8 cellular contexts compared by ENCODE assay signal in genomic region chr2:86441392-86441788, GRCh38. TPM values are rescaled to one million over a fixed set of nuclear protein-coding genes. Genes with fewer than 3 reads are reported as not detected.
DNase-seq lines count a peak whose midpoint lies in the region; ATAC-seq and TF ChIP-seq lines count a peak whose summit lies in the region.

No MANE protein-coding gene starts in this region.

- peaks cover 12% of the 10 kb centered on the region for H3F3A ChIP-seq in SK-N-SH (replicated peaks; ENCODE audit: insufficient read depth)

- H3K9ac ChIP-seq in SK-N-SH, result peak overlapping the region; percentile 84
- H3K9ac ChIP-seq in neuronal stem cell (ENCODE audit: low read depth, low read length, poor library complexity), result no peak overlapping the region

- H2AK5ac ChIP-seq in neuronal stem cell (ENCODE audit: low read depth, low read length), result no peak overlapping the region

- H4K8ac ChIP-seq in neuronal stem cell (ENCODE audit: low read depth, low read length), result no peak overlapping the region

- no peaks in the 10 kb centered on the region for H3K79me1 ChIP-seq in neuronal stem cell (ENCODE audit: low read depth, low read length)

- POLR2A ChIA-PET in SK-N-SH (lab: Yijun Ruan, JAX), result interaction anchor here (0.6 to 2.3 kb wide), 7 partner anchors 12 to 246 kb away, joined by 3 to 8 read pairs (median 3); partner anchors contain the start of gene IMMT

- H3K4me2 ChIP-seq in SK-N-SH (no peak overlapping the region), neuronal stem cell (ENCODE audit: insufficient read depth, low read length, poor library complexity, severe bottlenecking) (peak overlapping the region; percentile 69)

- CTCF ChIA-PET in SK-N-SH (lab: Yijun Ruan, JAX), result interaction anchor here (0.6 to 1.1 kb wide), 2 partner anchors 13 to 191 kb away, joined by 3 read pairs; no protein-coding TSS in a partner anchor

- DNase-seq in SK-N-SH (no peak), dorsolateral prefrontal cortex (peak in 1 of 10 donors; percentile 31), neuronal stem cell (ENCODE audit: low spot score) (no peak), 8988T (no peak), kidney tubule cell (ENCODE audit: low spot score) (no peak)
- no peak for DNase-seq in Jurkat, Clone E6-1 (ENCODE audit: low read depth, low spot score)

- H2BK5ac ChIP-seq in neuronal stem cell (ENCODE audit: low read length), result no peak overlapping the region

- H3K4ac ChIP-seq in neuronal stem cell (ENCODE audit: low read length), result no peak overlapping the region

- H2BK15ac ChIP-seq in neuronal stem cell (ENCODE audit: low read length), result no peak overlapping the region

- H3K23ac ChIP-seq in neuronal stem cell (ENCODE audit: low read depth, low read length, poor library complexity), result peak overlapping the region; percentile 67

- ATAC-seq in SK-N-SH treated with all-trans-retinoic acid at 6 μM for 48 hours (no peak), GM18868 (IDR thresholded peaks at IDR 0.05; ENCODE audit: unreplicated experiment) (no peak)

- no peaks in the 10 kb centered on the region for H3K9me2 ChIP-seq in SK-N-SH

- H3K4me3 ChIP-seq in SK-N-SH (ENCODE audit: low read depth in 2 of 2, low read length in 1 of 2), result peak overlapping the region; percentile 80 to 87
- peak overlapping the region; percentile 81 for H3K4me3 ChIP-seq in Jurkat, Clone E6-1 (ENCODE audit: low read length)
- H3K4me3 ChIP-seq in dorsolateral prefrontal cortex, result peak overlapping the region; percentile 52 to 90 (median 75)
- peak overlapping the region; percentile 77 to 81 for H3K4me3 ChIP-seq in neuronal stem cell (ENCODE audit: low read length in 2 of 2)

- H3K4me1 ChIP-seq in SK-N-SH (ENCODE audit: control insufficient read depth in 1 of 2, insufficient read depth in 2 of 2, low read depth in 1 of 2, low read length in 1 of 2) (peaks cover 13 to 25% of the 10 kb centered on the region in 2 experiments; a peak in 3 of 4 replicates), neuronal stem cell (ENCODE audit: control insufficient read depth in 2 of 2, insufficient read depth in 1 of 2, low read depth in 1 of 2, low read length in 2 of 2) (peaks cover 3 to 8% of the 10 kb centered on the region in 2 donors)

- no peak overlapping the region for H2BK120ac ChIP-seq in neuronal stem cell (ENCODE audit: low read depth, low read length)

- H3K79me2 ChIP-seq in SK-N-SH (ENCODE audit: insufficient read depth), result peaks cover 46% of the 10 kb centered on the region

- TF ChIP-seq CTCF in SK-N-SH (IDR thresholded peaks at IDR 0.05) (no peak), dorsolateral prefrontal cortex (IDR thresholded peaks at IDR 0.05 in 54 of 56, conservative IDR thresholded peaks at IDR 0.05 in 2 of 56; ENCODE audit: low read depth in 1 of 56, partially characterized antibody in 56 of 56) (peak in 2 of 56 donors; percentile 2 to 7)

- peak overlapping the region; percentile 89 for H3K18ac ChIP-seq in neuronal stem cell (ENCODE audit: low read length)

- H3K27me3 ChIP-seq in SK-N-SH (ENCODE audit: insufficient read depth) (no peaks in the 10 kb centered on the region), dorsolateral prefrontal cortex (no peaks in the 10 kb centered on the region), neuronal stem cell (ENCODE audit: control insufficient read depth in 3 of 3, insufficient read depth in 3 of 3, low read depth in 1 of 3, low read length in 3 of 3) (no peaks in the 10 kb centered on the region)

- WGBS in SK-N-SH (ENCODE audit: low lambda C conversion rate), result 0% methylated on average over 6 of the region's 49 CpGs
- WGBS in neuronal stem cell (ENCODE audit: extremely low coverage in 2 of 2, insufficient read length in 2 of 2, insufficient replicate concordance in 1 of 2), 2 donors, result no CpG with 5 or more reads among the region's 49 CpGs

- no peak overlapping the region for H2BK12ac ChIP-seq in neuronal stem cell (ENCODE audit: low read length)

- no peak for TF ChIP-seq RAD21 in SK-N-SH (IDR thresholded peaks at IDR 0.05; ENCODE audit: low read length)

- H2AFZ ChIP-seq in SK-N-SH (ENCODE audit: low read depth) (no peak overlapping the region), neuronal stem cell (ENCODE audit: low read length) (peak overlapping the region; percentile 68)

- H3K27ac ChIP-seq in SK-N-SH (ENCODE audit: low read depth in 2 of 2, low read length in 1 of 2), result peak overlapping the region; percentile 91 to 100
- H3K27ac ChIP-seq in dorsolateral prefrontal cortex, result peak overlapping the region in 58 of 59 donors; percentile 66 to 99 (median 95)
- peak overlapping the region; percentile 74 for H3K27ac ChIP-seq in neuronal stem cell (replicated peaks; ENCODE audit: low read length)

- H3K14ac ChIP-seq in neuronal stem cell (ENCODE audit: low read length), result no peak overlapping the region

- no peak for TF ChIP-seq EP300 in SK-N-SH (IDR thresholded peaks at IDR 0.05; ENCODE audit: borderline replicate concordance in 1 of 2, low read depth in 1 of 2, low read length in 1 of 2)

- H3K9me3 ChIP-seq in SK-N-SH (peaks cover 17% of the 10 kb centered on the region; the same call in 1 of the 2 replicates), neuronal stem cell (replicated peaks in 1 of 2; ENCODE audit: control insufficient read depth in 2 of 2, insufficient read depth in 1 of 2, low read depth in 1 of 2, low read length in 2 of 2) (peaks cover 0 to 28% of the 10 kb centered on the region in 2 donors)

- H4K91ac ChIP-seq in neuronal stem cell (ENCODE audit: low read depth, low read length, poor library complexity), result no peak overlapping the region

- peaks cover 42% of the 10 kb centered on the region for H4K20me1 ChIP-seq in SK-N-SH (ENCODE audit: insufficient read depth)

- intact Hi-C loops in dorsolateral prefrontal cortex (cut with DNase I), result loop anchor here (1.0 to 5.0 kb wide), 5 partner anchors 41 to 244 kb away; partner anchors contain the start of genes CHMP3 (in 2 of the 2), IMMT (in 1 of the 2), MRPL35 (in 1 of the 2) and RNF103 (in 1 of the 2)

- H3K36me3 ChIP-seq in SK-N-SH (replicated peaks in 1 of 2; ENCODE audit: control insufficient read depth in 1 of 2, insufficient read depth in 2 of 2, low read length in 1 of 2), result peaks cover 26 to 42% of the 10 kb centered on the region in 2 experiments
- peaks cover 0 to 35% of the 10 kb centered on the region in 2 donors for H3K36me3 ChIP-seq in neuronal stem cell (replicated peaks in 1 of 2; ENCODE audit: control insufficient read depth in 2 of 2, insufficient read depth in 2 of 2, low read length in 2 of 2)

TF ChIP-seq in SK-N-SH, 30 proteins besides CTCF, POLR2A, EP300 and RAD21:
- TF ChIP-seq POLR2AphosphoS5 (IDR thresholded peaks at IDR 0.05; ENCODE audit: low read depth, low read length) (peak; percentile 91), MXI1 (IDR thresholded peaks at IDR 0.05; ENCODE audit: low read depth, low read length) (peak; percentile 54; the same call in 1 of the 2 replicates), NRF1 (IDR thresholded peaks at IDR 0.05; ENCODE audit: low read depth, low read length) (0 out of 2 replicates have a peak, but pooled peaks have one; percentile 7), ZBTB33 (IDR thresholded peaks at IDR 0.05; ENCODE audit: borderline replicate concordance, low read depth) (no peak)

TF ChIP-seq in SK-N-SH treated with all-trans-retinoic acid at 6 μM for 48 hours, 23 proteins besides CTCF, POLR2A, EP300 and RAD21 (continues in another document):
- TF ChIP-seq ZC3H10 (CRISPR knock-in tag; IDR thresholded peaks at IDR 0.05) (no peak), TOX (CRISPR knock-in tag; IDR thresholded peaks at IDR 0.05; ENCODE audit: borderline replicate concordance) (no peak), BACH2 (CRISPR knock-in tag; IDR thresholded peaks at IDR 0.05; ENCODE audit: borderline replicate concordance) (no peak), GLIS3 (CRISPR knock-in tag; IDR thresholded peaks at IDR 0.05) (no peak), ZNF565 (CRISPR knock-in tag; conservative IDR thresholded peaks at IDR 0.05; ENCODE audit: low read depth) (no peak), ZFP3 (CRISPR knock-in tag; IDR thresholded peaks at IDR 0.05) (no peak), TSHZ2 (CRISPR knock-in tag; IDR thresholded peaks at IDR 0.05) (no peak)

RNA-seq across cellular contexts. Expression of gene KDM3A, which starts 0.2 kb away (rescaled TPM):
- 13.7 and 20.4 TPM in 2 replicates for polyA plus RNA-seq in SK-N-SH (2012; rRNA removed)
- 13.4 and 14.0 TPM in 2 replicates for polyA plus RNA-seq in SK-N-SH (2012; cell fraction: cytosol; rRNA removed)
- 33.3 and 56.7 TPM in 2 replicates for polyA plus RNA-seq in SK-N-SH (2012; cell fraction: nucleus; rRNA removed)
- polyA plus RNA-seq in Jurkat, Clone E6-1 (2012; ENCODE audit: insufficient read depth, insufficient read length), result 23.7 TPM
- total RNA-seq in dorsolateral prefrontal cortex, result 10 to 100 TPM; 38.5 to 96.1 (median 60.5) TPM
- 17.2 TPM for polyA plus RNA-seq in neuronal stem cell (2013, experiment 1 of 2)
- polyA plus RNA-seq in neuronal stem cell (2013, experiment 2 of 2), result 17.9 TPM
